ENCODE assay signal across 8 cellular contexts in the genomic region with DNA sequence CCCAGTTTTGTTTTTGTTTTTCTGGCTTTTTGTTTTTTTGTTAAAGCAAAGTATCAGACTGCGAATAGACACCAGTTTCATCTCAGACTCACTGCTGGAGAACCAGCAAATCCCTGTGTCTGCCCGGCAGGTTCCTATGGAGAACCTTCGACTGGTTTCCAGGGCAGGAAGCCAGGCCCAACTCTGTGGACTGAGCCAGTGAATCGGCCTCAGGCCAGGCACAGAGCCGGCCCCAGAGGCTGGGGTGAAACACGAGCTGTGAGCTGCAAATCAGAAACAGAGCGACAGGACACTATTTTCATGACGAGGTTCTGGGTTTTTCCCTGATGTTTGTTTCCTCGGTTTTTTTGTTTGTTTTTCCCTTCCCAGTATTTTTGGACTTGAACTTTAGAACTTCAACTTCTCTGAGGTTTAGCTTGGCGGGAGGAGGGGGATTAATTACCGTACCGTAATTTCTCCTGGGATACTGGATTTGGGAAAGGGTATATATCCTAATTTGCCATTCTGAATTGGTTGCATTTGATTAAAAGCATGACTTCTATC. TPM values are rescaled to one million over a fixed set of nuclear protein-coding genes. Genes with fewer than 3 reads are reported as not detected.
A peak's percentile ranks its signal among the peaks of the same experiment; 100 is the strongest.
DNase-seq lines count a peak whose midpoint lies in the region; ATAC-seq and TF ChIP-seq lines count a peak whose summit lies in the region.

No MANE protein-coding gene starts in this region.

- no peak overlapping the region for H3K27ac ChIP-seq in CD4-positive, CD25-positive, alpha-beta regulatory T cell (ENCODE audit: insufficient read depth, low read length, poor library complexity, severe bottlenecking)
- peak overlapping the region; percentile 87 to 99 (median 98) for H3K27ac ChIP-seq in gastroesophageal sphincter

- no peaks in the 10 kb centered on the region for H3K9me3 ChIP-seq in CD4-positive, CD25-positive, alpha-beta regulatory T cell (ENCODE audit: control insufficient read depth in 2 of 2, low read length in 2 of 2)
- H3K9me3 ChIP-seq in gastroesophageal sphincter, result no peaks in the 10 kb centered on the region

- H3K27me3 ChIP-seq in CD4-positive, CD25-positive, alpha-beta regulatory T cell (ENCODE audit: control insufficient read depth, insufficient read depth, low read length), result no peaks in the 10 kb centered on the region
- no peaks in the 10 kb centered on the region for H3K27me3 ChIP-seq in gastroesophageal sphincter

- H3K36me3 Mint-ChIP-seq in CD4-positive, CD25-positive, alpha-beta regulatory T cell, result no peaks in the 10 kb centered on the region
- H3K36me3 Mint-ChIP-seq in T-cell (no peaks in the 10 kb centered on the region), osteocyte (ENCODE audit: unreplicated experiment) (no peaks in the 10 kb centered on the region)

- no peak for ATAC-seq in CD4-positive, CD25-positive, alpha-beta regulatory T cell (ENCODE audit: low read depth in 2 of 2)
- ATAC-seq in T-cell (replicated peaks in 1 of 4) (no peak), gastroesophageal sphincter (peak; percentile 71)

- DNase-seq in CD4-positive, CD25-positive, alpha-beta regulatory T cell, result no peak
- no peak for DNase-seq in T-cell
- no peak for DNase-seq in osteocyte (ENCODE audit: extremely low spot score, unreplicated experiment)
- DNase-seq in T-helper 2 cell, result no peak
- DNase-seq in A172 (ENCODE audit: low spot score), result no peak
- DNase-seq in SW 1271 (lab: John Stamatoyannopoulos, UW), result no peak
- no peak for DNase-seq in NCI-H1694 treated with DMSO at 0.1 percent for 48 hours (lab: John Stamatoyannopoulos, UW)

- POLR2A ChIA-PET in T-cell (lab: Charles Lee), result no interaction called here

- peak in 1 of 2 donors; percentile 18 for TF ChIP-seq POLR2A in gastroesophageal sphincter (IDR thresholded peaks at IDR 0.05)

- TF ChIP-seq CTCF in gastroesophageal sphincter (IDR thresholded peaks at IDR 0.05) (no peak), osteocyte (IDR thresholded peaks at IDR 0.05) (no peak)

- H3K4me3 Mint-ChIP-seq in CD4-positive, CD25-positive, alpha-beta regulatory T cell, result peak overlapping the region in 2 of 4 donors; percentile 17 to 21
- H3K4me3 Mint-ChIP-seq in T-cell, result peak overlapping the region in 1 of 3 donors; percentile 39
- H3K4me3 Mint-ChIP-seq in osteocyte (ENCODE audit: unreplicated experiment), result peak overlapping the region; percentile 43

- no peak for TF ChIP-seq EP300 in gastroesophageal sphincter (IDR thresholded peaks at IDR 0.05)

- no peaks in the 10 kb centered on the region for H3K9me3 Mint-ChIP-seq in CD4-positive, CD25-positive, alpha-beta regulatory T cell
- no peaks in the 10 kb centered on the region for H3K9me3 Mint-ChIP-seq in T-cell
- no peaks in the 10 kb centered on the region for H3K9me3 Mint-ChIP-seq in osteocyte (ENCODE audit: unreplicated experiment)

- 7 to 23% methylated on average over 10 to 12 of the region's 12 CpGs for WGBS in gastroesophageal sphincter (ENCODE audit: low coverage in 1 of 2), 2 donors

- H3K27ac Mint-ChIP-seq in CD4-positive, CD25-positive, alpha-beta regulatory T cell, result peak overlapping the region; percentile 51 to 89 (median 79)
- H3K27ac Mint-ChIP-seq in T-cell, result peak overlapping the region; percentile 77 to 85
- peak overlapping the region; percentile 96 for H3K27ac Mint-ChIP-seq in osteocyte (ENCODE audit: unreplicated experiment)

- H3K36me3 ChIP-seq in CD4-positive, CD25-positive, alpha-beta regulatory T cell (ENCODE audit: control insufficient read depth, insufficient read depth, low read length), result no peaks in the 10 kb centered on the region
- H3K36me3 ChIP-seq in gastroesophageal sphincter, result no peaks in the 10 kb centered on the region

- H3K4me3 ChIP-seq in CD4-positive, CD25-positive, alpha-beta regulatory T cell (ENCODE audit: low read depth, low read length), result no peak overlapping the region
- no peak overlapping the region for H3K4me3 ChIP-seq in gastroesophageal sphincter

- H3K4me1 ChIP-seq in CD4-positive, CD25-positive, alpha-beta regulatory T cell (ENCODE audit: control insufficient read depth, insufficient read depth, low read length, poor library complexity, severe bottlenecking), result peaks cover 10% of the 10 kb centered on the region
- peaks cover 5 to 46% (median 31%) of the 10 kb centered on the region in 3 donors for H3K4me1 ChIP-seq in gastroesophageal sphincter

- peaks cover 6% of the 10 kb centered on the region for H3K27me3 Mint-ChIP-seq in CD4-positive, CD25-positive, alpha-beta regulatory T cell
- H3K27me3 Mint-ChIP-seq in T-cell (no peaks in the 10 kb centered on the region), osteocyte (ENCODE audit: unreplicated experiment) (no peaks in the 10 kb centered on the region)

- peaks cover 7 to 50% (median 19%) of the 10 kb centered on the region in 4 donors for H3K4me1 Mint-ChIP-seq in CD4-positive, CD25-positive, alpha-beta regulatory T cell
- peaks cover 47 to 49% (median 49%) of the 10 kb centered on the region in 3 donors for H3K4me1 Mint-ChIP-seq in T-cell
- H3K4me1 Mint-ChIP-seq in osteocyte (ENCODE audit: unreplicated experiment), result peaks cover 39% of the 10 kb centered on the region

- CTCF ChIA-PET in T-cell (lab: Charles Lee), result interaction anchor here in 1 of 2 donors (0.9 kb wide), 1 partner anchor 36 kb away, joined by 3 read pairs; no protein-coding TSS in a partner anchor

RNA-seq across cellular contexts. Expression of gene B4GALNT4, which starts 15.9 kb away (rescaled TPM):
- 0.99 TPM for total RNA-seq in CD4-positive, CD25-positive, alpha-beta regulatory T cell
- not detected for polyA plus RNA-seq in CD4-positive, CD25-positive, alpha-beta regulatory T cell
- total RNA-seq in T-cell, result 1 to 10 TPM; 1.7 to 5.6 (median 2.8) TPM
- total RNA-seq in gastroesophageal sphincter, result 10 to 100 TPM in 1 of 4 donors, 1 to 10 TPM in 3; 3.2 to 10.6 (median 4.8) TPM
- total RNA-seq in osteocyte, result 61.0 and 63.3 TPM in 2 replicates
- total RNA-seq in A172 (2014; rRNA removed; shearing (Covaris generic)), result 27.9 and 40.8 TPM in 2 replicates

RNA-seq across cellular contexts. Expression of gene IFITM3, which starts 32.7 kb away (rescaled TPM):
- 6.7 TPM for total RNA-seq in CD4-positive, CD25-positive, alpha-beta regulatory T cell
- polyA plus RNA-seq in CD4-positive, CD25-positive, alpha-beta regulatory T cell, result 10 to 100 TPM in 2 of 4 donors, 1 to 10 TPM in 2; 3.5 to 94.8 (median 42.6) TPM
- 10 to 100 TPM in 4 of 5 donors, 1 to 10 TPM in 1; 2.1 to 35.5 (median 17.6) TPM for total RNA-seq in T-cell
- 100 to 1,000 TPM; 219 to 467 (median 305) TPM for total RNA-seq in gastroesophageal sphincter
- 1,725 and 1,814 TPM in 2 replicates for total RNA-seq in osteocyte
- total RNA-seq in A172 (2014; rRNA removed; shearing (Covaris generic)), result 63.1 and 73.6 TPM in 2 replicates

RNA-seq across cellular contexts. Expression of gene IFITM1, which starts 39.5 kb away (rescaled TPM):
- 320 TPM for total RNA-seq in CD4-positive, CD25-positive, alpha-beta regulatory T cell
- polyA plus RNA-seq in CD4-positive, CD25-positive, alpha-beta regulatory T cell, result 1,000 to 10,000 TPM; 1,249 to 1,544 (median 1,415) TPM
- total RNA-seq in T-cell (100 to 1,000 TPM; 201 to 427 (median 243) TPM), gastroesophageal sphincter (100 to 1,000 TPM in 3 of 4 donors, 10 to 100 TPM in 1; 29.9 to 138 (median 112) TPM), osteocyte (352 and 355 TPM in 2 replicates)
- 3.1 and 4.5 TPM in 2 replicates for total RNA-seq in A172 (2014; rRNA removed; shearing (Covaris generic))

RNA-seq across cellular contexts. Expression of gene PKP3, which starts 40.6 kb away (rescaled TPM):
- total RNA-seq in CD4-positive, CD25-positive, alpha-beta regulatory T cell, result 0.30 TPM
- polyA plus RNA-seq in CD4-positive, CD25-positive, alpha-beta regulatory T cell, result under 1 TPM in 3 of 4 donors, not detected in 1; 0.09 to 0.75 (median 0.27) TPM
- total RNA-seq in T-cell (under 1 TPM in 4 of 5 donors, not detected in 1; 0.32 to 0.85 (median 0.47) TPM), gastroesophageal sphincter (10 to 100 TPM in 1 of 4 donors, 1 to 10 TPM in 2, under 1 TPM in 1; 0.67 to 14.3 (median 2.3) TPM), osteocyte (0.40 and 0.50 TPM in 2 replicates)
- total RNA-seq in A172 (2014; rRNA removed; shearing (Covaris generic)), result 39.8 and 44.0 TPM in 2 replicates

RNA-seq across cellular contexts. Expression of gene IFITM2, which starts 45.8 kb away (rescaled TPM):
- 376 TPM for total RNA-seq in CD4-positive, CD25-positive, alpha-beta regulatory T cell
- polyA plus RNA-seq in CD4-positive, CD25-positive, alpha-beta regulatory T cell, result 1,000 to 10,000 TPM; 1,701 to 2,097 (median 1,858) TPM
- 100 to 1,000 TPM; 276 to 654 (median 359) TPM for total RNA-seq in T-cell
- total RNA-seq in gastroesophageal sphincter, result 100 to 1,000 TPM in 3 of 4 donors, 10 to 100 TPM in 1; 89.3 to 183 (median 126) TPM
- total RNA-seq in osteocyte, result 671 and 698 TPM in 2 replicates
- 17.6 and 22.6 TPM in 2 replicates for total RNA-seq in A172 (2014; rRNA removed; shearing (Covaris generic))
